9 cellular contexts compared by ENCODE assay signal in the genomic region with DNA sequence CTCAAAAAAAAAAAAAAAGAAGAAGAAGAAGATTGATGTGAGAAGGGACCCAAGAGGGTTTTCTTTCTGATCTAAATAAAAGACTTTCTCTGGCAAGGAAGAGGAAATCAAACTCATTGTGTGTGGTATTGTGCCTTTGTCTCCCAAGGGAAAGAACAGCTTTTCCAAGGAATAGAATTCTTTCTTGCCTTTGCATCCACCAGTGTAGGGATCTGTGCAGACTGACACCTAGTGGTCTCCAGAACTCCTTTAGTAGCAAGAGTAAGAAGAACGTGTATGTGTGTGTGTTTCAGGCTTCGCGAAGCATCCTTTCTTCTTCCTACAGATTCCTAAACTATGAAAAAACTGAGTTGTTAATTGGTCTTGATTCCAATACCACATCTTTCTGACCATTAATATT. TPM values are rescaled to one million over a fixed set of nuclear protein-coding genes. Genes with fewer than 3 reads are reported as not detected.
DNase-seq lines count a peak whose midpoint lies in the region; ATAC-seq and TF ChIP-seq lines count a peak whose summit lies in the region.
"Had no signal": no experiment of that assay in that cellular context is flagged by ENCODE, and none has a peak within 500 bp of the region (broad histone marks: within the 10 kb centered on the region; RNA-seq: fewer than 3 reads in every experiment).

No MANE protein-coding gene starts in this region.

- no peaks in the 10 kb centered on the region for H3K36me3 Mint-ChIP-seq in HFFc6 (ENCODE audit: low read depth)

- H3K4me1 ChIP-seq in Peyer's patch = no peaks in the 10 kb centered on the region

- H3K4me1 Mint-ChIP-seq in HFFc6 (ENCODE audit: low read depth) = no peaks in the 10 kb centered on the region

- peaks cover 8% of the 10 kb centered on the region for H3K27me3 Mint-ChIP-seq in HFFc6 (ENCODE audit: insufficient read depth)

- peak; percentile 72 for TF ChIP-seq CTCF in AG10803 (conservative IDR thresholded peaks at IDR 0.05; ENCODE audit: low read length)
- peak; percentile 77 for TF ChIP-seq CTCF in HFFc6 (IDR thresholded peaks at IDR 0.05)
- TF ChIP-seq CTCF in brain microvascular endothelial cell (IDR thresholded peaks at IDR 0.05; ENCODE audit: low read depth, low read length, missing control alignments) = peak; percentile 82
- peak in 3 of 6 experiments; percentile 38 to 45 (median 40) for TF ChIP-seq CTCF in Peyer's patch (IDR thresholded peaks at IDR 0.05)
- no peak for TF ChIP-seq CTCF in GM13976 (IDR thresholded peaks at IDR 0.05; ENCODE audit: borderline replicate concordance, control extremely low read depth, extremely low read depth, insufficient read depth, missing control alignments)

- H3K27ac ChIP-seq in brain microvascular endothelial cell = no peak overlapping the region
- H3K27ac ChIP-seq in Peyer's patch = no peak overlapping the region

- ATAC-seq in left lobe of liver = peak; percentile 62

- H3K4me3 Mint-ChIP-seq in HFFc6 = no peak overlapping the region

- in situ Hi-C loops in brain microvascular endothelial cell (cut with HindIII; ENCODE audit: low pct_ligation_motif_present, low sequenced_read_pairs) (no loop called here), GM13976 (cut with MboI; ENCODE audit: low sequenced_read_pairs, unreplicated experiment) (no loop called here)

- no peak overlapping the region for H3K27ac Mint-ChIP-seq in HFFc6

- H3K36me3 ChIP-seq in brain microvascular endothelial cell (replicated peaks) (no peaks in the 10 kb centered on the region), Peyer's patch (no peaks in the 10 kb centered on the region)

- H3K27me3 ChIP-seq in brain microvascular endothelial cell (replicated peaks) (no peaks in the 10 kb centered on the region), Peyer's patch (no peaks in the 10 kb centered on the region)

- no peaks in the 10 kb centered on the region for H3K9me3 ChIP-seq in Peyer's patch

- H3K9me3 Mint-ChIP-seq in HFFc6 = peaks cover 11% of the 10 kb centered on the region; the same call in 1 of the 2 replicates

- DNase-seq in AG10803 (ENCODE audit: low read depth) (peak; percentile 64), HFFc6 (peak; percentile 47), brain microvascular endothelial cell (peak; percentile 37), left lobe of liver (ENCODE audit: low spot score) (no peak), Peyer's patch (no peak), SHP77 treated with DMSO at 0.1 percent for 48 hours (lab: John Stamatoyannopoulos, UW) (no peak), GM13976 (ENCODE audit: low spot score) (no peak), AML-193 (lab: John Stamatoyannopoulos, UW) (no peak)
- DNase-seq: left cardiac atrium had no signal

- H3K4me3 ChIP-seq in AG10803 (ENCODE audit: low read length) = no peak overlapping the region
- H3K4me3 ChIP-seq in brain microvascular endothelial cell (ENCODE audit: low read depth, low read length) = no peak overlapping the region
- H3K4me3 ChIP-seq in Peyer's patch = no peak overlapping the region

- no peak for TF ChIP-seq POLR2A in Peyer's patch (IDR thresholded peaks at IDR 0.05)

RNA-seq across cellular contexts. Expression of gene CRIM1, which starts 33.5 kb away (rescaled TPM):
- 100 to 1,000 TPM; 731 to 946 (median 839) TPM for total RNA-seq in HFFc6 (2021; fragmentation: NEBNext Ultra II Directional; extraction: Animal tissue kit (Norgen Biotek cat#: 25700))
- 7.1 TPM for total RNA-seq in left lobe of liver
- total RNA-seq in Peyer's patch = 100 to 1,000 TPM in 1 of 4 donors, 10 to 100 TPM in 3; 29.9 to 181 (median 63.6) TPM

Comparison
In these comparisons a context has a peak if more than half of its experiments do, and no peak if none do; other contexts are left out.
1. DNase-seq: peak in AG10803 (single experiment), HFFc6 (single experiment) and brain microvascular endothelial cell (single experiment); none in left lobe of liver (single experiment), Peyer's patch (0 of 3), SHP77 treated with DMSO at 0.1 percent for 48 hours (single experiment), GM13976 (single experiment) and AML-193 (0 of 2).
2. RNA of gene CRIM1, which starts 33.5 kb away (total RNA-seq): 731 to 946 TPM in HFFc6; 29.9 to 181 TPM in Peyer's patch and 7.1 TPM in left lobe of liver (single experiment); every median in the first group is over 4 times any median in the second.